In the genomic region with DNA sequence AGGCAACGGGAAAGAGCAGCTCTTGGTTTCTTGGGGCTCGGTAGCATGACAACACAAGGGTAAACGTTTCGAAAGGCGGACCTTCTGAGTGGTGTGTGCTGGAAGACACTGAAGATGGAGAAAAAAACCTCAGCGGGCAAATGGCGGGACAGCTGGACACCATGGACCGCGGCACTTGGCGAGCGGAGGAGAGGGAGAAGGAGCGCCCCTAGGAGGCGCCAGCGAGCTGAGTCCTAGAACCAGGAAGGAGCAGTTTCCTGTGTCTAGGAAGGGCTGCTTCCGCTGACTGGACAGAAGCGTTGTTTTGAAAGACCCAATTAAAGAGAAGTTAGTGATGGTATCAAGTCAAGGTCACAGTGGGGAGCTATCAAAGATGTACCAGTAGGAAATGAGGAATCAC, we compare ENCODE assay signal across 1 cellular context.
TF ChIP-seq lines count a peak whose summit lies in the region.

No MANE protein-coding gene starts in this region.

TF ChIP-seq in WTC11, 78 proteins besides CTCF, POLR2A, EP300 and RAD21 (continued from another document):
- TF ChIP-seq, protein P1, sequence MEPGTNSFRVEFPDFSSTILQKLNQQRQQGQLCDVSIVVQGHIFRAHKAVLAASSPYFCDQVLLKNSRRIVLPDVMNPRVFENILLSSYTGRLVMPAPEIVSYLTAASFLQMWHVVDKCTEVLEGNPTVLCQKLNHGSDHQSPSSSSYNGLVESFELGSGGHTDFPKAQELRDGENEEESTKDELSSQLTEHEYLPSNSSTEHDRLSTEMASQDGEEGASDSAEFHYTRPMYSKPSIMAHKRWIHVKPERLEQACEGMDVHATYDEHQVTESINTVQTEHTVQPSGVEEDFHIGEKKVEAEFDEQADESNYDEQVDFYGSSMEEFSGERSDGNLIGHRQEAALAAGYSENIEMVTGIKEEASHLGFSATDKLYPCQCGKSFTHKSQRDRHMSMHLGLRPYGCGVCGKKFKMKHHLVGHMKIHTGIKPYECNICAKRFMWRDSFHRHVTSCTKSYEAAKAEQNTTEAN (CRISPR knock-in tag; IDR thresholded peaks at IDR 0.05): no peak
- TF ChIP-seq, protein P2, sequence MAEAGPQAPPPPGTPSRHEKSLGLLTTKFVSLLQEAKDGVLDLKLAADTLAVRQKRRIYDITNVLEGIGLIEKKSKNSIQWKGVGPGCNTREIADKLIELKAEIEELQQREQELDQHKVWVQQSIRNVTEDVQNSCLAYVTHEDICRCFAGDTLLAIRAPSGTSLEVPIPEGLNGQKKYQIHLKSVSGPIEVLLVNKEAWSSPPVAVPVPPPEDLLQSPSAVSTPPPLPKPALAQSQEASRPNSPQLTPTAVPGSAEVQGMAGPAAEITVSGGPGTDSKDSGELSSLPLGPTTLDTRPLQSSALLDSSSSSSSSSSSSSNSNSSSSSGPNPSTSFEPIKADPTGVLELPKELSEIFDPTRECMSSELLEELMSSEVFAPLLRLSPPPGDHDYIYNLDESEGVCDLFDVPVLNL (CRISPR knock-in tag; IDR thresholded peaks at IDR 0.05; ENCODE audit: borderline replicate concordance, low read depth): no peak
- TF ChIP-seq, protein P3, sequence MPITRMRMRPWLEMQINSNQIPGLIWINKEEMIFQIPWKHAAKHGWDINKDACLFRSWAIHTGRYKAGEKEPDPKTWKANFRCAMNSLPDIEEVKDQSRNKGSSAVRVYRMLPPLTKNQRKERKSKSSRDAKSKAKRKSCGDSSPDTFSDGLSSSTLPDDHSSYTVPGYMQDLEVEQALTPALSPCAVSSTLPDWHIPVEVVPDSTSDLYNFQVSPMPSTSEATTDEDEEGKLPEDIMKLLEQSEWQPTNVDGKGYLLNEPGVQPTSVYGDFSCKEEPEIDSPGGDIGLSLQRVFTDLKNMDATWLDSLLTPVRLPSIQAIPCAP (CRISPR knock-in tag; IDR thresholded peaks at IDR 0.05): no peak
- TF ChIP-seq, protein P4, sequence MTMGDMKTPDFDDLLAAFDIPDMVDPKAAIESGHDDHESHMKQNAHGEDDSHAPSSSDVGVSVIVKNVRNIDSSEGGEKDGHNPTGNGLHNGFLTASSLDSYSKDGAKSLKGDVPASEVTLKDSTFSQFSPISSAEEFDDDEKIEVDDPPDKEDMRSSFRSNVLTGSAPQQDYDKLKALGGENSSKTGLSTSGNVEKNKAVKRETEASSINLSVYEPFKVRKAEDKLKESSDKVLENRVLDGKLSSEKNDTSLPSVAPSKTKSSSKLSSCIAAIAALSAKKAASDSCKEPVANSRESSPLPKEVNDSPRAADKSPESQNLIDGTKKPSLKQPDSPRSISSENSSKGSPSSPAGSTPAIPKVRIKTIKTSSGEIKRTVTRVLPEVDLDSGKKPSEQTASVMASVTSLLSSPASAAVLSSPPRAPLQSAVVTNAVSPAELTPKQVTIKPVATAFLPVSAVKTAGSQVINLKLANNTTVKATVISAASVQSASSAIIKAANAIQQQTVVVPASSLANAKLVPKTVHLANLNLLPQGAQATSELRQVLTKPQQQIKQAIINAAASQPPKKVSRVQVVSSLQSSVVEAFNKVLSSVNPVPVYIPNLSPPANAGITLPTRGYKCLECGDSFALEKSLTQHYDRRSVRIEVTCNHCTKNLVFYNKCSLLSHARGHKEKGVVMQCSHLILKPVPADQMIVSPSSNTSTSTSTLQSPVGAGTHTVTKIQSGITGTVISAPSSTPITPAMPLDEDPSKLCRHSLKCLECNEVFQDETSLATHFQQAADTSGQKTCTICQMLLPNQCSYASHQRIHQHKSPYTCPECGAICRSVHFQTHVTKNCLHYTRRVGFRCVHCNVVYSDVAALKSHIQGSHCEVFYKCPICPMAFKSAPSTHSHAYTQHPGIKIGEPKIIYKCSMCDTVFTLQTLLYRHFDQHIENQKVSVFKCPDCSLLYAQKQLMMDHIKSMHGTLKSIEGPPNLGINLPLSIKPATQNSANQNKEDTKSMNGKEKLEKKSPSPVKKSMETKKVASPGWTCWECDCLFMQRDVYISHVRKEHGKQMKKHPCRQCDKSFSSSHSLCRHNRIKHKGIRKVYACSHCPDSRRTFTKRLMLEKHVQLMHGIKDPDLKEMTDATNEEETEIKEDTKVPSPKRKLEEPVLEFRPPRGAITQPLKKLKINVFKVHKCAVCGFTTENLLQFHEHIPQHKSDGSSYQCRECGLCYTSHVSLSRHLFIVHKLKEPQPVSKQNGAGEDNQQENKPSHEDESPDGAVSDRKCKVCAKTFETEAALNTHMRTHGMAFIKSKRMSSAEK (CRISPR knock-in tag; IDR thresholded peaks at IDR 0.05; ENCODE audit: borderline replicate concordance): no peak
- no peak for TF ChIP-seq NFE2L1 (CRISPR knock-in tag; IDR thresholded peaks at IDR 0.05)
- no peak for TF ChIP-seq ZNF671 (CRISPR knock-in tag; IDR thresholded peaks at IDR 0.05)
- TF ChIP-seq, protein P5, sequence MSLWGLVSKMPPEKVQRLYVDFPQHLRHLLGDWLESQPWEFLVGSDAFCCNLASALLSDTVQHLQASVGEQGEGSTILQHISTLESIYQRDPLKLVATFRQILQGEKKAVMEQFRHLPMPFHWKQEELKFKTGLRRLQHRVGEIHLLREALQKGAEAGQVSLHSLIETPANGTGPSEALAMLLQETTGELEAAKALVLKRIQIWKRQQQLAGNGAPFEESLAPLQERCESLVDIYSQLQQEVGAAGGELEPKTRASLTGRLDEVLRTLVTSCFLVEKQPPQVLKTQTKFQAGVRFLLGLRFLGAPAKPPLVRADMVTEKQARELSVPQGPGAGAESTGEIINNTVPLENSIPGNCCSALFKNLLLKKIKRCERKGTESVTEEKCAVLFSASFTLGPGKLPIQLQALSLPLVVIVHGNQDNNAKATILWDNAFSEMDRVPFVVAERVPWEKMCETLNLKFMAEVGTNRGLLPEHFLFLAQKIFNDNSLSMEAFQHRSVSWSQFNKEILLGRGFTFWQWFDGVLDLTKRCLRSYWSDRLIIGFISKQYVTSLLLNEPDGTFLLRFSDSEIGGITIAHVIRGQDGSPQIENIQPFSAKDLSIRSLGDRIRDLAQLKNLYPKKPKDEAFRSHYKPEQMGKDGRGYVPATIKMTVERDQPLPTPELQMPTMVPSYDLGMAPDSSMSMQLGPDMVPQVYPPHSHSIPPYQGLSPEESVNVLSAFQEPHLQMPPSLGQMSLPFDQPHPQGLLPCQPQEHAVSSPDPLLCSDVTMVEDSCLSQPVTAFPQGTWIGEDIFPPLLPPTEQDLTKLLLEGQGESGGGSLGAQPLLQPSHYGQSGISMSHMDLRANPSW (CRISPR knock-in tag; conservative IDR thresholded peaks at IDR 0.05; ENCODE audit: low read depth): no peak
- no peak for TF ChIP-seq GRHL2 (CRISPR knock-in tag; IDR thresholded peaks at IDR 0.05; ENCODE audit: insufficient replicate concordance, severe bottlenecking)
- TF ChIP-seq ZBTB21 (CRISPR knock-in tag; IDR thresholded peaks at IDR 0.05; ENCODE audit: borderline replicate concordance): no peak
